16 cellular contexts compared by ENCODE assay signal in the genomic region with DNA sequence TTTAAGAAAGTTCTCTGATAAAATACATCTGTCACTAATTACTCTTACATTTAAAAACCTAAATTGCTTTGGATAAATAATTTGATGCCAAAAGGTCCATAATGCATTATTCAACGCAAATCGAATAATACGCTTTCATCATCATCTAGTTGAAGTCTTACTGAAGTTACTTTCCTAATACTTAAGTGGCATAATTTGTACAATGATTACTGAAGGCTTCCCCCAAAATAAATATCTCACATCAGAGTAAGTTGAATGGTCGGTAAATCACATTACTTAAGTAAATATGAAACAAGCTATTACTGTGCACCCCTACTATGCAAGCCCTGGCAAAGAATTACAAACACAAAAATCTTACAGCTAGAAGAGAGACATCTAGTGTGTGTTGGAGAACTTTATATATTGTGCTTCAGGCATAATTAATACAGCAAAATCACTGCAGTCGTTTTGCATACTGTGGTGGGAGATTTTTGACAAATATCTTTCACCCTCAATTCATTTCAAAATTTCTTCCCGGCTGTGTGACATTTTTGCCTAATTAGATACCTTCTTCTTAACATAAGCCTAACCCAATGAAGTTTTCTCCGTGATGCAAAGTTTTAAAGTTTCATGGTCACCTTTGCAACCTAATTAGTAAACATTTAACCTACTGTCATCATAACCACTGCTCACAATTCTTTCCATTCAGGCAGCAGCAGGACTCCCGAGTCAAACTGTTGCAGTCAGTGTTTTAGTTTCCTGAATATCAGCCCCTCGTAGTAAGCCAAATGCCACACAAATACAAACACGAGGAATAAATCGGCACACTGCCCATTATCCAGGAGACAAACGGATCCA.
DNase-seq lines count a peak whose midpoint lies in the region; ATAC-seq and TF ChIP-seq lines count a peak whose summit lies in the region.
"Had no signal": no experiment of that assay in that cellular context is flagged by ENCODE, and none has a peak within 500 bp of the region (broad histone marks: within the 10 kb centered on the region; RNA-seq: fewer than 3 reads in every experiment).

No MANE protein-coding gene starts in this region.

- DNase-seq in ELR (ENCODE audit: low read depth) (peak; percentile 6), prostate gland (ENCODE audit: low spot score) (peak; percentile 25), NCI-H226 (no peak), nephron progenitor cell (no peak)
- DNase-seq: amniotic stem cell; effector memory CD4-positive, alpha-beta T cell; NCI-H2227 treated with DMSO at 0.1 percent for 48 hours; Right ventricle myocardium superior; stimulated activated CD4-positive, alpha-beta T cell treated with anti-CD3 and anti-CD28 coated beads, Interleukin-4, amount 100 ng/mL, for 24 hours; stimulated activated naive CD8-positive, alpha-beta T cell treated with anti-CD3 and anti-CD28 coated beads, Interleukin-15, amount 100 ng/mL, for 72 hours had no signal

- no peaks in the 10 kb centered on the region for H3K9me3 Mint-ChIP-seq in nephron progenitor cell
- H3K9me3 Mint-ChIP-seq: stimulated activated naive CD8-positive, alpha-beta T cell treated with anti-CD3 and anti-CD28 coated beads, Interleukin-15, amount 100 ng/mL, for 72 hours had no signal

- TF ChIP-seq CTCF in gastroesophageal sphincter (IDR thresholded peaks at IDR 0.05) (no peak), prostate gland (IDR thresholded peaks at IDR 0.05) (peak in 2 of 4 experiments; percentile 3 to 16), nephron progenitor cell (IDR thresholded peaks at IDR 0.05) (no peak)

- H3K36me3 ChIP-seq in gastroesophageal sphincter = no peaks in the 10 kb centered on the region
- no peaks in the 10 kb centered on the region for H3K36me3 ChIP-seq in prostate gland
- H3K36me3 ChIP-seq: MG63 had no signal

- no peaks in the 10 kb centered on the region for H3K27me3 ChIP-seq in gastroesophageal sphincter
- H3K27me3 ChIP-seq in prostate gland (replicated peaks; ENCODE audit: insufficient read depth) = no peaks in the 10 kb centered on the region

- no peak overlapping the region for H3K4me3 Mint-ChIP-seq in nephron progenitor cell
- H3K4me3 Mint-ChIP-seq: stimulated activated naive CD8-positive, alpha-beta T cell treated with anti-CD3 and anti-CD28 coated beads, Interleukin-15, amount 100 ng/mL, for 72 hours had no signal

- H3K4me3 ChIP-seq in gastroesophageal sphincter = no peak overlapping the region
- no peak overlapping the region for H3K4me3 ChIP-seq in prostate gland
- H3K4me3 ChIP-seq: MG63 had no signal

- no peak for TF ChIP-seq POLR2A in gastroesophageal sphincter (IDR thresholded peaks at IDR 0.05)
- no peak for TF ChIP-seq POLR2A in prostate gland (IDR thresholded peaks at IDR 0.05)

- peaks cover 45% of the 10 kb centered on the region for H3K4me1 Mint-ChIP-seq in nephron progenitor cell

- peak overlapping the region in 3 of 4 donors; percentile 84 to 96 (median 93) for H3K27ac ChIP-seq in gastroesophageal sphincter
- peak overlapping the region; percentile 96 to 97 for H3K27ac ChIP-seq in prostate gland
- H3K27ac ChIP-seq: HL-60 had no signal

- ATAC-seq in gastroesophageal sphincter = no peak
- no peak for ATAC-seq in HG03571 (IDR thresholded peaks at IDR 0.05; ENCODE audit: unreplicated experiment)
- no peak for ATAC-seq in HG02885 (IDR thresholded peaks at IDR 0.05; ENCODE audit: poor library complexity, unreplicated experiment)
- ATAC-seq: stimulated activated naive CD8-positive, alpha-beta T cell treated with anti-CD3 and anti-CD28 coated beads, Interleukin-15, amount 100 ng/mL, for 72 hours had no signal

- H3K27me3 Mint-ChIP-seq in nephron progenitor cell (ENCODE audit: low read depth, poor library complexity) = peaks cover 51% of the 10 kb centered on the region

- no peak overlapping the region for H3K27ac Mint-ChIP-seq in nephron progenitor cell
- H3K27ac Mint-ChIP-seq: stimulated activated naive CD8-positive, alpha-beta T cell treated with anti-CD3 and anti-CD28 coated beads, Interleukin-15, amount 100 ng/mL, for 72 hours had no signal

- H3K36me3 Mint-ChIP-seq in nephron progenitor cell (ENCODE audit: low read depth) = no peaks in the 10 kb centered on the region

- no peak for TF ChIP-seq EP300 in gastroesophageal sphincter (IDR thresholded peaks at IDR 0.05)

- H3K4me1 ChIP-seq in gastroesophageal sphincter = peaks cover 0 to 42% (median 0%) of the 10 kb centered on the region in 3 donors
- H3K4me1 ChIP-seq in prostate gland (replicated peaks) = no peaks in the 10 kb centered on the region

- 19% methylated on average over 12 of the region's 12 CpGs for WGBS in gastroesophageal sphincter (ENCODE audit: low coverage in 1 of 2), 2 donors
- 24% methylated on average over 12 of the region's 12 CpGs for WGBS in prostate gland

- intact Hi-C loops in prostate gland (cut with DNase I) = loop anchor here (5.0 to 10.0 kb wide), 3 partner anchors 107 to 340 kb away; partner anchors contain the start of gene KCTD1

- H3K9me3 ChIP-seq in gastroesophageal sphincter (no peaks in the 10 kb centered on the region), prostate gland (no peaks in the 10 kb centered on the region)
- H3K9me3 ChIP-seq: MG63 had no signal

TF ChIP-seq in PFSK-1, 5 proteins besides CTCF, POLR2A, EP300 and RAD21:
- TF ChIP-seq, protein P1, sequence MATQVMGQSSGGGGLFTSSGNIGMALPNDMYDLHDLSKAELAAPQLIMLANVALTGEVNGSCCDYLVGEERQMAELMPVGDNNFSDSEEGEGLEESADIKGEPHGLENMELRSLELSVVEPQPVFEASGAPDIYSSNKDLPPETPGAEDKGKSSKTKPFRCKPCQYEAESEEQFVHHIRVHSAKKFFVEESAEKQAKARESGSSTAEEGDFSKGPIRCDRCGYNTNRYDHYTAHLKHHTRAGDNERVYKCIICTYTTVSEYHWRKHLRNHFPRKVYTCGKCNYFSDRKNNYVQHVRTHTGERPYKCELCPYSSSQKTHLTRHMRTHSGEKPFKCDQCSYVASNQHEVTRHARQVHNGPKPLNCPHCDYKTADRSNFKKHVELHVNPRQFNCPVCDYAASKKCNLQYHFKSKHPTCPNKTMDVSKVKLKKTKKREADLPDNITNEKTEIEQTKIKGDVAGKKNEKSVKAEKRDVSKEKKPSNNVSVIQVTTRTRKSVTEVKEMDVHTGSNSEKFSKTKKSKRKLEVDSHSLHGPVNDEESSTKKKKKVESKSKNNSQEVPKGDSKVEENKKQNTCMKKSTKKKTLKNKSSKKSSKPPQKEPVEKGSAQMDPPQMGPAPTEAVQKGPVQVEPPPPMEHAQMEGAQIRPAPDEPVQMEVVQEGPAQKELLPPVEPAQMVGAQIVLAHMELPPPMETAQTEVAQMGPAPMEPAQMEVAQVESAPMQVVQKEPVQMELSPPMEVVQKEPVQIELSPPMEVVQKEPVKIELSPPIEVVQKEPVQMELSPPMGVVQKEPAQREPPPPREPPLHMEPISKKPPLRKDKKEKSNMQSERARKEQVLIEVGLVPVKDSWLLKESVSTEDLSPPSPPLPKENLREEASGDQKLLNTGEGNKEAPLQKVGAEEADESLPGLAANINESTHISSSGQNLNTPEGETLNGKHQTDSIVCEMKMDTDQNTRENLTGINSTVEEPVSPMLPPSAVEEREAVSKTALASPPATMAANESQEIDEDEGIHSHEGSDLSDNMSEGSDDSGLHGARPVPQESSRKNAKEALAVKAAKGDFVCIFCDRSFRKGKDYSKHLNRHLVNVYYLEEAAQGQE (IDR thresholded peaks at IDR 0.05; ENCODE audit: insufficient read depth in 1 of 2, low read depth in 2 of 2, low read length in 2 of 2) = no peak
- TF ChIP-seq TAF1 (IDR thresholded peaks at IDR 0.05; ENCODE audit: borderline replicate concordance, insufficient read depth, low read length) (0 out of 2 replicates have a peak, but pooled peaks have one; percentile 23), POLR2AphosphoS5 (IDR thresholded peaks at IDR 0.05; ENCODE audit: low read depth, low read length) (no peak)

Comparison
In these comparisons a context has a peak if more than half of its experiments do, and no peak if none do; other contexts are left out.
1. DNase-seq: peak in ELR (single experiment) and prostate gland (single experiment); none in NCI-H226 (single experiment) and nephron progenitor cell (single experiment).